Comparison of ENCODE assay signal across 15 cellular contexts in the genomic region with DNA sequence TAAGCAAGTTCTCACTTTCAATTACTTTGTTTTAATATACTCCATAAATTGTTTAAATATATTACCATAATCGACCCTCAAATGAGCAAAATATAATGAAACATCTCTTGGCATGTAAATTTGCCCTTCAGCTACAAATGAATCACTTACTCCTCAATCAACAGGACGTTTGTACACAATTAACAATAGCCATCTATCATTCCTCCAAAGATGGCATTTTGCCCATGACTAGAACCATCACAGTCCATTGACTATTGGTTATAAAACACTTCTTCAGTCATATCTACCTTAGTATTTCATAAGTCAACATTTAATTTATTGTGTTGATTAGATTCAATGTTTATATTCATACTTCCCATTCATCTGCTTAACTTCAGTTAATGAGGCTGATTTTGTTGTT.
A peak's percentile ranks its signal among the peaks of the same experiment; 100 is the strongest.
DNase-seq lines count a peak whose midpoint lies in the region; ATAC-seq lines count a peak whose summit lies in the region.
"Had no signal": no experiment of that assay in that cellular context is flagged by ENCODE, and none has a peak within 500 bp of the region (broad histone marks: within the 10 kb centered on the region; RNA-seq: fewer than 3 reads in every experiment).

No MANE protein-coding gene starts in this region.

- peak; percentile 9 for DNase-seq in M059J (ENCODE audit: low read depth)
- peak; percentile 38 for DNase-seq in NCI-H69 (lab: John Stamatoyannopoulos, UW)
- peak; percentile 4 for DNase-seq in foreskin melanocyte
- DNase-seq in putamen (ENCODE audit: low spot score) = peak; percentile 42
- no peak for DNase-seq in glomerular visceral epithelial cell (ENCODE audit: extremely low spot score)
- no peak for DNase-seq in stimulated activated CD8-positive, alpha-beta memory T cell treated with anti-CD3 and anti-CD28 coated beads, Interleukin-4, amount 100 ng/mL, for 48 hours
- DNase-seq: Caco-2; CD8-positive, alpha-beta T cell; DMS53; GF-D8; GOT3; H9; IMR-90 had no signal

- ATAC-seq in HG03571 (IDR thresholded peaks at IDR 0.05; ENCODE audit: unreplicated experiment) = no peak
- ATAC-seq: A549; CD8-positive, alpha-beta T cell had no signal

Comparison
In these comparisons a context has a peak if more than half of its experiments do, and no peak if none do; other contexts are left out.
1. DNase-seq: peak in M059J (single experiment), NCI-H69 (single experiment), foreskin melanocyte (single experiment) and putamen (single experiment); none in glomerular visceral epithelial cell (single experiment) and stimulated activated CD8-positive, alpha-beta memory T cell treated with anti-CD3 and anti-CD28 coated beads, Interleukin-4, amount 100 ng/mL, for 48 hours (single experiment).